Comparison of ENCODE assay signal across 14 cellular contexts in the genomic region with DNA sequence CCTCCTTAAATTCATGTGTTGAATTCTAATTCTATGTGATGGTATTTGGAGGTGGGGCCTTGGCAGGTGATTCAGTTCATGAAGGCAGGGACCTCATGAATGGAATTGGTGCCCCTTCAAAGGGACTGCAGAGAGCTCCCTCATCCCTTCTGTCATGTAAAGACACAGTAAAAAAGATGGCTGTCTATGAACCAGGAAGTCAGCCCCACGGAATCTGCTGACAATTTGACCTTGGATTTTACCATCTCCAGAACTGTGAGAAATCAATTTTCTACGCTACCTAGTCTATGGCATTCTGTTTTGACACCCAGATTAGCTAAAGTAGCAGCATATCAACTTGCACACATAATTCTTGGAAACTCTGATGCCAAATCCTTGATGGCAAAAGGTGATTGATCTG. TPM values are rescaled to one million over a fixed set of nuclear protein-coding genes. Genes with fewer than 3 reads are reported as not detected.
"Had no signal": no experiment of that assay in that cellular context is flagged by ENCODE, and none has a peak within 500 bp of the region (broad histone marks: within the 10 kb centered on the region; RNA-seq: fewer than 3 reads in every experiment).

No MANE protein-coding gene starts in this region.

RNA-seq across cellular contexts. Expression of gene CDRT15, which starts 1.6 kb away (rescaled TPM):
- total RNA-seq: stomach, subcutaneous adipose tissue, suprapubic skin, temporal lobe, thoracic aorta, thyroid gland, tibial nerve, transverse colon, upper lobe of left lung, upper lobe of right lung, ureter, urinary bladder, uterus, vagina had no signal
